In the genomic region with DNA sequence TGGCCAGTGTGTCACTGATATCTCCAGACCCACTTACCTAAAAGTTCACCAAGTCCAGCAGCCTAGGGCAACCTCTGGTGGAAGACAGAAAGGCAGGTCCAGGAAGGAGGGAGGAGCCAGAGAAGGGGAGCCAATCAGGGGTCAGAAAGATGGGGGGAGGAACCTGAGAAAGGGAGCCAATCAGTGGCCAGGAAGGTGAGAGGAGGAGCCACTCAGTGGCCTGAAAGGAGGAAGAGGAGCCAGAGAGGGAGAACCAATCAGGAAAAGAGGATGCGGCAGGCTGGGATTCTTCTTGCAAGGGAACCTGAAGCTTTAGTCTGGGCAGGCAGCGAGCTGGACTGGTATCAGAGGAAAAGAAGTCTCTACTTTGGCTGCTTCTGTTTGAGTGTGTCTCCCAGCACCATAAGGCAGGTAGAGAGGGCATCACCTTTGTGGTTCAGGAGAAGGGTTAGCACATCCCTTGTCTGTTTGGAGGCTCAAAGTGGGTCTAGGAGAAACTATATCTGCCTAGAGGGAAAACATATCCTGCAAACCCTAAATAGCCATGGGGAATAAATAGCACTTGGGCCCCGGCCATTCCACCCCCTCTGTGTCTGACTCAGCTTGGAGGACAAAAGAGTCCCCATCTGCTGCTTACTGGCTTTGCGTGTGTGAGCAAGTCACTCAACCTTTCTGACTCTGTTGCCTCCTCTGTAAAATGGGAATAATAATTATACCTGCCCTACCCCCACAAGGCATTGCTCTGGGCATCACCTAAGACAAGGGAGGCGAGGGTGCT, we compare ENCODE assay signal across 8 cellular contexts. TPM values are rescaled to one million over a fixed set of nuclear protein-coding genes. Genes with fewer than 3 reads are reported as not detected.
A peak's percentile ranks its signal among the peaks of the same experiment; 100 is the strongest.
DNase-seq lines count a peak whose midpoint lies in the region; ATAC-seq and TF ChIP-seq lines count a peak whose summit lies in the region.

No MANE protein-coding gene starts in this region.

- H3K36me3 ChIP-seq in upper lobe of right lung, result no peaks in the 10 kb centered on the region

- TF ChIP-seq CTCF in GM12865 (IDR thresholded peaks at IDR 0.05; ENCODE audit: insufficient read depth, low read depth, low read length, missing control alignments) (no peak), upper lobe of right lung (IDR thresholded peaks at IDR 0.05) (no peak)

- intact Hi-C loops in upper lobe of right lung (cut with DNase I), result no loop called here

- H3K4me1 Mint-ChIP-seq in immature natural killer cell, result no peaks in the 10 kb centered on the region

- H3K9me3 ChIP-seq in upper lobe of right lung, result no peaks in the 10 kb centered on the region

- peak; percentile 69 for ATAC-seq in upper lobe of right lung

- no peaks in the 10 kb centered on the region for H3K4me1 ChIP-seq in upper lobe of right lung

- H3K27ac ChIP-seq in angular gyrus (ENCODE audit: low read depth, low read length) (peak overlapping the region; percentile 80), upper lobe of right lung (no peak overlapping the region)

- H3K4me3 Mint-ChIP-seq in immature natural killer cell, result peak overlapping the region in 1 of 5 donors; percentile 27

- H3K36me3 Mint-ChIP-seq in immature natural killer cell, result no peaks in the 10 kb centered on the region

- peaks cover 12% of the 10 kb centered on the region for H3K27me3 ChIP-seq in upper lobe of right lung

- peaks cover 3 to 8% (median 5%) of the 10 kb centered on the region in 3 donors for H3K27me3 Mint-ChIP-seq in immature natural killer cell (ENCODE audit: low read depth in 3 of 3)

- H3K4me3 ChIP-seq in GM12865 (ENCODE audit: low read depth, low read length) (no peak overlapping the region), upper lobe of right lung (no peak overlapping the region)

- H3K9me3 Mint-ChIP-seq in immature natural killer cell, result no peaks in the 10 kb centered on the region

- no peak overlapping the region for H3K27ac Mint-ChIP-seq in immature natural killer cell

- DNase-seq in 8988T (peak; percentile 35), GM12865 (ENCODE audit: low read depth) (peak; percentile 39), NCI-H2196 treated with DMSO at 0.1 percent for 48 hours (lab: John Stamatoyannopoulos, UW; ENCODE audit: unreplicated experiment) (peak; percentile 93), immature natural killer cell (peak; percentile 3 to 21 (median 4)), upper lobe of right lung (no peak), ureter (ENCODE audit: low spot score) (no peak), UCSD-AML1 (lab: John Stamatoyannopoulos, UW; ENCODE audit: unreplicated experiment) (no peak)

RNA-seq across cellular contexts. Expression of a gene that starts 43.4 kb away (rescaled TPM):
- polyA plus RNA-seq in immature natural killer cell, result not detected
- total RNA-seq in upper lobe of right lung (not detected), ureter (not detected)

Comparison
In these comparisons a context has a peak if more than half of its experiments do, and no peak if none do; other contexts are left out.
1. DNase-seq: peak in 8988T (single experiment), GM12865 (single experiment), NCI-H2196 treated with DMSO at 0.1 percent for 48 hours (single experiment) and immature natural killer cell (3 of 3); none in upper lobe of right lung (single experiment), ureter (single experiment) and UCSD-AML1 (single experiment).